In genomic region chr7:11830582-11831382, GRCh38 we compare ENCODE assay signal across 8 cellular contexts. TPM values are rescaled to one million over a fixed set of nuclear protein-coding genes. Genes with fewer than 3 reads are reported as not detected.
DNase-seq lines count a peak whose midpoint lies in the region; ATAC-seq, FAIRE-seq and TF ChIP-seq lines count a peak whose summit lies in the region.

No MANE protein-coding gene starts in this region.

- H3K4me1 Mint-ChIP-seq in CD8-positive, alpha-beta memory T cell = peaks cover 0 to 12% (median 2%) of the 10 kb centered on the region in 3 donors

- no peak for FAIRE-seq in RCC 7860 (lab: Jason Lieb, UNC)

- DNase-seq in Daoy (ENCODE audit: low read depth) = peak; percentile 4
- no peak for DNase-seq in Peyer's patch
- peak; percentile 15 for DNase-seq in glomerular visceral epithelial cell (ENCODE audit: extremely low spot score)
- peak; percentile 8 for DNase-seq in pons (ENCODE audit: low spot score)
- DNase-seq in CD8-positive, alpha-beta memory T cell = no peak
- DNase-seq in superior temporal gyrus (ENCODE audit: extremely low spot score) = no peak
- DNase-seq in RCC 7860 (ENCODE audit: low spot score) = no peak

- peaks cover 7 to 31% of the 10 kb centered on the region in 2 donors for H3K27me3 Mint-ChIP-seq in CD8-positive, alpha-beta memory T cell

- POLR2A ChIA-PET in CD8-positive, alpha-beta memory T cell (lab: Charles Lee) = no interaction called here

- H3K27me3 ChIP-seq in Peyer's patch = no peaks in the 10 kb centered on the region
- peaks cover 3% of the 10 kb centered on the region for H3K27me3 ChIP-seq in CD8-positive, alpha-beta memory T cell (ENCODE audit: insufficient read depth, low read length, poor library complexity, severe bottlenecking)

- no peaks in the 10 kb centered on the region for H3K9me3 ChIP-seq in Peyer's patch
- no peaks in the 10 kb centered on the region for H3K9me3 ChIP-seq in CD8-positive, alpha-beta memory T cell (ENCODE audit: low read length)

- no peaks in the 10 kb centered on the region for H3K36me3 Mint-ChIP-seq in CD8-positive, alpha-beta memory T cell

- H3K4me3 Mint-ChIP-seq in CD8-positive, alpha-beta memory T cell = peak overlapping the region in 1 of 7 donors; percentile 27

- no peak for TF ChIP-seq POLR2A in Peyer's patch (IDR thresholded peaks at IDR 0.05)

- CTCF ChIA-PET in CD8-positive, alpha-beta memory T cell (lab: Charles Lee) = no interaction called here

- H3K36me3 ChIP-seq in Peyer's patch = no peaks in the 10 kb centered on the region
- no peaks in the 10 kb centered on the region for H3K36me3 ChIP-seq in CD8-positive, alpha-beta memory T cell (ENCODE audit: insufficient read depth, low read length)

- TF ChIP-seq CTCF in Peyer's patch (IDR thresholded peaks at IDR 0.05) = no peak

- peaks cover 0 to 2% (median 0%) of the 10 kb centered on the region in 5 donors for H3K9me3 Mint-ChIP-seq in CD8-positive, alpha-beta memory T cell

- peaks cover 0 to 4% (median 0%) of the 10 kb centered on the region in 4 donors for H3K4me1 ChIP-seq in Peyer's patch
- no peaks in the 10 kb centered on the region for H3K4me1 ChIP-seq in CD8-positive, alpha-beta memory T cell (ENCODE audit: insufficient read depth, low read length)

- no peak overlapping the region for H3K27ac Mint-ChIP-seq in CD8-positive, alpha-beta memory T cell

- H3K27ac ChIP-seq in Peyer's patch = peak overlapping the region in 2 of 4 donors; percentile 48
- no peak overlapping the region for H3K27ac ChIP-seq in CD8-positive, alpha-beta memory T cell (ENCODE audit: low read depth, low read length)

- no peak for ATAC-seq in HG03469 (IDR thresholded peaks at IDR 0.05; ENCODE audit: unreplicated experiment)

- peak overlapping the region in 3 of 4 donors; percentile 37 to 66 (median 52) for H3K4me3 ChIP-seq in Peyer's patch
- H3K4me3 ChIP-seq in CD8-positive, alpha-beta memory T cell (ENCODE audit: low read length) = no peak overlapping the region

RNA-seq across cellular contexts. Expression of gene THSD7A, which starts 1.2 kb away (rescaled TPM):
- total RNA-seq in Daoy (2014; rRNA removed; shearing (Covaris generic)) = 0.11 and 0.48 TPM in 2 replicates
- total RNA-seq in Peyer's patch = 1 to 10 TPM in 3 of 4 donors, under 1 TPM in 1; 0.53 to 4.1 (median 2.1) TPM
- not detected for total RNA-seq in CD8-positive, alpha-beta memory T cell
- polyA plus RNA-seq in CD8-positive, alpha-beta memory T cell = not detected

Comparison
In these comparisons a context has a peak if more than half of its experiments do, and no peak if none do; other contexts are left out.
1. DNase-seq: peak in Daoy (single experiment), glomerular visceral epithelial cell (single experiment) and pons (single experiment); none in Peyer's patch (0 of 3), CD8-positive, alpha-beta memory T cell (0 of 5), superior temporal gyrus (single experiment) and RCC 7860 (single experiment).